Comparison of ENCODE assay signal across 30 cellular contexts in the genomic region with DNA sequence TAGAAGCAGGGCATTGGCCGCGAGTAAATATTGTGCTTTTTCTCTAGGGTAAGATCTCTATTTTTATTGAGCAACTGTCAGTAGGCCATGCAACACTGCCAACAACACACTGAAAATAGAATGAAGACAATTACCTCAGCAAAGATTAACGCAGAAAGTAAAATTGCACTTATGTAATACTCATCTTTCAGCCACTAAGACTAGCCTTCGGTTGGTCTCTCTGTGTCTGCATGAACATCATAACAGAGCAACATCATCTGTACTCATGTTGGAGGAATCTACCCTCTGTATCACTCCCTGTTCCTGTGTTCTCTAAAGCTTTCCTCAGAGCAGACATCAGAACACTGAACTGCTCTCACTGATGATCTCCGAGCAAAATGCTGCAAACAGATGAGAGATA. TPM values are rescaled to one million over a fixed set of nuclear protein-coding genes. Genes with fewer than 3 reads are reported as not detected.
"Had no signal": no experiment of that assay in that cellular context is flagged by ENCODE, and none has a peak within 500 bp of the region (broad histone marks: within the 10 kb centered on the region; RNA-seq: fewer than 3 reads in every experiment).

No MANE protein-coding gene starts in this region.

- H3K36me3 ChIP-seq: breast epithelium, uterus had no signal

- H3K27me3 ChIP-seq: breast epithelium, testis had no signal

- H3K27ac ChIP-seq: breast epithelium, testis, uterus had no signal

- ATAC-seq: activated CD4-positive, alpha-beta T cell treated with anti-CD3 and anti-CD28 coated beads for 36 hours; activated T-helper 17 cell treated with anti-CD3 and anti-CD28 coated beads, Interleukin-2, amount 50 U/mL, for 72 hours; natural killer cell treated with Interleukin-12 subunit alpha and Interleukin-12 subunit beta and Interleukin-15 and Interleukin-18, amount 100 ng/mL, for 72 hours; stimulated activated naive B cell treated with anti-CD40 and anti-IgM and Interleukin-4, amounts not matched to agents 10 μg/mL and 1 μg/mL and 100 μg/mL, for 72 hours had no signal

- DNase-seq: activated B cell treated with CpG ODN at 0.5 μM for 24 hours; activated CD4-positive, alpha-beta T cell treated with anti-CD3 and anti-CD28 coated beads for 36 hours; activated CD4-positive, alpha-beta T cell treated with anti-CD3 and anti-CD28 coated beads, Interleukin-2, amount 50 U/mL, for 4 hours; activated CD8-positive, alpha-beta memory T cell treated with anti-CD3 and anti-CD28 coated beads for 24 hours; activated CD8-positive, alpha-beta memory T cell treated with anti-CD3 and anti-CD28 coated beads, Interleukin-2, amount 50 U/mL, for 4 hours; activated naive CD4-positive, alpha-beta T cell treated with Interleukin-2 at 50 U/mL for 16 hours; activated naive CD8-positive, alpha-beta T cell treated with anti-CD3 and anti-CD28 coated beads for 36 hours; activated T-cell treated with anti-CD3 and anti-CD28 coated beads, Interleukin-2, amount 50 U/mL, for 24 hours; cerebellar nuclear complex; cortex of kidney; endodermal cell; hippocampal formation; kidney glomerular epithelial cell; midbrain; occipital lobe; small intestine; stimulated activated CD4-positive, alpha-beta T cell treated with anti-CD3 and anti-CD28 coated beads, Interleukin-15, amount 100 ng/mL, for 24 hours; stimulated activated CD4-positive, alpha-beta T cell treated with anti-CD3 and anti-CD28 coated beads, Interleukin-2, amount 100 ng/mL, for 48 hours; stimulated activated CD8-positive, alpha-beta memory T cell treated with anti-CD3 and anti-CD28 coated beads, Interleukin-4, amount 100 ng/mL, for 48 hours; stimulated activated naive B cell treated with anti-CD40 and anti-IgM and Interleukin-4, amounts not matched to agents 10 μg/mL and 1 μg/mL and 100 μg/mL, for 72 hours; T-helper 1 cell; testis; trophoblast cell; uterus had no signal

- H3K4me3 ChIP-seq: testis, uterus had no signal

- H3K4me1 ChIP-seq: breast epithelium, testis, uterus had no signal

- H3K9me3 ChIP-seq: breast epithelium, testis, uterus had no signal

RNA-seq across cellular contexts. Expression of a gene that starts 8.6 kb away (rescaled TPM):
- total RNA-seq: activated B cell treated with CpG ODN at 0.5 μM for 24 hours; activated CD4-positive, alpha-beta T cell treated with anti-CD3 and anti-CD28 coated beads for 36 hours; activated naive CD8-positive, alpha-beta T cell treated with anti-CD3 and anti-CD28 coated beads for 36 hours; fibroblast of villous mesenchyme; glomerular endothelial cell; natural killer cell treated with Interleukin-12 subunit alpha and Interleukin-12 subunit beta and Interleukin-15 and Interleukin-18, amount 100 ng/mL, for 72 hours had no signal
- polyA plus RNA-seq: liver had no signal
